Comparison of ENCODE assay signal across 8 cellular contexts in the genomic region with DNA sequence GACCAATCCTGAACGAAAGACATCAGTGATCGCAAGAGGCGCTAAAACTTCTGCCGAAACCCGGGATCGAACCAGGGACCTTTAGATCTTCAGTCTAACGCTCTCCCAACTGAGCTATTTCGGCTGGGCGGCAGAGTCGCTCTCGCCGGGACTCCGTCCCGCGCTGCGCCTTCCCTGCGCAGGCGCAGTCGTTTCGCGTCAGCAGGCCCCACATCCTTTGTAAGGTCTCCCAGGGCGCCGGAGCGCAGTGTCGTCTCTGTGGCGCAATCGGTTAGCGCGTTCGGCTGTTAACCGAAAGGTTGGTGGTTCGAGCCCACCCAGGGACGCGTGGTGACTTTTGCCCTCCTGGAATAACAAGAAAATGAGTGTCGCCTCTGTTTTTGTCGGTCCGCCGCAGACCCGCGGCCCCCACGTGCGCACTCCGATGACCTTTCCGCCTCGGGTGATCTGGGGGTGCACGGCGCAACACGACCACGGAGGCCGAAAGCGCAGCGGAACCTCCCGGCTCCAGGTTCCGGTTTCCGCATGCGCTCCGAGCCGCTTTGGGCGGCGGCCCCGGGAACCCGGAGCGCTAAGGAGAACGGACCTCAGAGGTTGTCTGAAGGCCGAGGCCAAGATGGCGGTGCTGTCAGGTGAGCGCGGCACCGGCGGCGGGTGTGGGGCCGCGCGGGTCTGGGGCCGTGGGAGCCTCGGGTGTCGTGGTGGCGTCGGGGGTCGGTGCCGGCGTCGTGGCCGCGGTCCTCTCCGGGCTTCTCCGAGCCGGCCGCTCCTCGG. TPM values are rescaled to one million over a fixed set of nuclear protein-coding genes. Genes with fewer than 3 reads are reported as not detected.
DNase-seq lines count a peak whose midpoint lies in the region; ATAC-seq and TF ChIP-seq lines count a peak whose summit lies in the region.

A gene (plus strand): TSS at position 597 of the 774 bp plus-strand sequence. CDS start 20 bp downstream, at position 617.

- peak; percentile 61 for TF ChIP-seq EP300 in Ishikawa (IDR thresholded peaks at IDR 0.05; ENCODE audit: borderline replicate concordance)

- TF ChIP-seq RAD21 in Ishikawa (IDR thresholded peaks at IDR 0.05; ENCODE audit: low read depth): peak; percentile 15; the same call in 1 of the 2 replicates

- peak; percentile 18 for DNase-seq in DMS153 treated with DMSO at 0.1 percent for 48 hours (lab: John Stamatoyannopoulos, UW; ENCODE audit: unreplicated experiment)
- peak; percentile 71 for DNase-seq in OCI-M2 (lab: John Stamatoyannopoulos, UW; ENCODE audit: unreplicated experiment)
- DNase-seq in activated T-cell treated with anti-CD3 and anti-CD28 coated beads for 24 hours (ENCODE audit: low read depth): peak; percentile 92
- peak; percentile 75 for DNase-seq in epithelial cell of prostate (ENCODE audit: low read depth, low spot score)
- DNase-seq in mucosa of gallbladder (ENCODE audit: low spot score): peak; percentile 92
- peak; percentile 81 to 94 for DNase-seq in stimulated activated CD8-positive, alpha-beta memory T cell treated with anti-CD3 and anti-CD28 coated beads, Interleukin-4, amount 100 ng/mL, for 4 hours (ENCODE audit: low read depth in 2 of 2, low spot score in 1 of 2)

- H3K27ac ChIP-seq in epithelial cell of prostate: peak within 1 kb of the TSS; percentile 64

- ATAC-seq in GM21576 (IDR thresholded peaks at IDR 0.05; ENCODE audit: unreplicated experiment): peak; percentile 69

TF ChIP-seq in Ishikawa, 13 proteins besides CTCF, POLR2A, EP300 and RAD21:
- TF ChIP-seq, protein P1, sequence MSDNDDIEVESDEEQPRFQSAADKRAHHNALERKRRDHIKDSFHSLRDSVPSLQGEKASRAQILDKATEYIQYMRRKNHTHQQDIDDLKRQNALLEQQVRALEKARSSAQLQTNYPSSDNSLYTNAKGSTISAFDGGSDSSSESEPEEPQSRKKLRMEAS (IDR thresholded peaks at IDR 0.05): peak; percentile 88
- peak; percentile 37; the same call in 1 of the 2 replicates for TF ChIP-seq EGR1 (IDR thresholded peaks at IDR 0.05)
- TF ChIP-seq, protein P2, sequence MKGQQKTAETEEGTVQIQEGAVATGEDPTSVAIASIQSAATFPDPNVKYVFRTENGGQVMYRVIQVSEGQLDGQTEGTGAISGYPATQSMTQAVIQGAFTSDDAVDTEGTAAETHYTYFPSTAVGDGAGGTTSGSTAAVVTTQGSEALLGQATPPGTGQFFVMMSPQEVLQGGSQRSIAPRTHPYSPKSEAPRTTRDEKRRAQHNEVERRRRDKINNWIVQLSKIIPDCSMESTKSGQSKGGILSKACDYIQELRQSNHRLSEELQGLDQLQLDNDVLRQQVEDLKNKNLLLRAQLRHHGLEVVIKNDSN (IDR thresholded peaks at IDR 0.05): peak; percentile 80
- TF ChIP-seq CREB1 (IDR thresholded peaks at IDR 0.05; ENCODE audit: low read depth): 0 out of 2 replicates have a peak, but pooled peaks have one; percentile 12
- TF ChIP-seq, protein P3, sequence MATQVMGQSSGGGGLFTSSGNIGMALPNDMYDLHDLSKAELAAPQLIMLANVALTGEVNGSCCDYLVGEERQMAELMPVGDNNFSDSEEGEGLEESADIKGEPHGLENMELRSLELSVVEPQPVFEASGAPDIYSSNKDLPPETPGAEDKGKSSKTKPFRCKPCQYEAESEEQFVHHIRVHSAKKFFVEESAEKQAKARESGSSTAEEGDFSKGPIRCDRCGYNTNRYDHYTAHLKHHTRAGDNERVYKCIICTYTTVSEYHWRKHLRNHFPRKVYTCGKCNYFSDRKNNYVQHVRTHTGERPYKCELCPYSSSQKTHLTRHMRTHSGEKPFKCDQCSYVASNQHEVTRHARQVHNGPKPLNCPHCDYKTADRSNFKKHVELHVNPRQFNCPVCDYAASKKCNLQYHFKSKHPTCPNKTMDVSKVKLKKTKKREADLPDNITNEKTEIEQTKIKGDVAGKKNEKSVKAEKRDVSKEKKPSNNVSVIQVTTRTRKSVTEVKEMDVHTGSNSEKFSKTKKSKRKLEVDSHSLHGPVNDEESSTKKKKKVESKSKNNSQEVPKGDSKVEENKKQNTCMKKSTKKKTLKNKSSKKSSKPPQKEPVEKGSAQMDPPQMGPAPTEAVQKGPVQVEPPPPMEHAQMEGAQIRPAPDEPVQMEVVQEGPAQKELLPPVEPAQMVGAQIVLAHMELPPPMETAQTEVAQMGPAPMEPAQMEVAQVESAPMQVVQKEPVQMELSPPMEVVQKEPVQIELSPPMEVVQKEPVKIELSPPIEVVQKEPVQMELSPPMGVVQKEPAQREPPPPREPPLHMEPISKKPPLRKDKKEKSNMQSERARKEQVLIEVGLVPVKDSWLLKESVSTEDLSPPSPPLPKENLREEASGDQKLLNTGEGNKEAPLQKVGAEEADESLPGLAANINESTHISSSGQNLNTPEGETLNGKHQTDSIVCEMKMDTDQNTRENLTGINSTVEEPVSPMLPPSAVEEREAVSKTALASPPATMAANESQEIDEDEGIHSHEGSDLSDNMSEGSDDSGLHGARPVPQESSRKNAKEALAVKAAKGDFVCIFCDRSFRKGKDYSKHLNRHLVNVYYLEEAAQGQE (IDR thresholded peaks at IDR 0.05; ENCODE audit: low read depth): no peak
- peak; percentile 96 for TF ChIP-seq YY1 (IDR thresholded peaks at IDR 0.05; ENCODE audit: low read depth)
- peak; percentile 72 for TF ChIP-seq ZBTB7A (IDR thresholded peaks at IDR 0.05; ENCODE audit: low read depth)
- peak; percentile 35; the same call in 1 of the 2 replicates for TF ChIP-seq FOXM1 (IDR thresholded peaks at IDR 0.05; ENCODE audit: borderline replicate concordance, low read depth)
- TF ChIP-seq CEBPB (IDR thresholded peaks at IDR 0.05): peak; percentile 83
- TF ChIP-seq TCF12 (IDR thresholded peaks at IDR 0.05; ENCODE audit: low read depth): peak; percentile 83; the same call in 1 of the 2 replicates
- TF ChIP-seq TEAD4 (IDR thresholded peaks at IDR 0.05): peak; percentile 94
- TF ChIP-seq TAF1 (IDR thresholded peaks at IDR 0.05; ENCODE audit: low read depth): peak; percentile 87
- 0 out of 2 replicates have a peak, but pooled peaks have one; percentile 33 for TF ChIP-seq NFIC (IDR thresholded peaks at IDR 0.05)

RNA-seq across cellular contexts. Expression of the gene that starts here (rescaled TPM):
- 121 TPM for total RNA-seq in mucosa of gallbladder

Comparison
In these comparisons a context has a peak if more than half of its experiments do, and no peak if none do; other contexts are left out.
1. Peak in every context shown above with its lines: DNase-seq, ATAC-seq and H3K27ac ChIP-seq.
2. DNase-seq: peak in every context shown above with its lines; median percentile 92 in activated T-cell treated with anti-CD3 and anti-CD28 coated beads for 24 hours; 92 in mucosa of gallbladder; 88 in stimulated activated CD8-positive, alpha-beta memory T cell treated with anti-CD3 and anti-CD28 coated beads, Interleukin-4, amount 100 ng/mL, for 4 hours; 75 in epithelial cell of prostate; 71 in OCI-M2; 18 in DMS153 treated with DMSO at 0.1 percent for 48 hours.